15 cellular contexts compared by ENCODE assay signal in the genomic region with DNA sequence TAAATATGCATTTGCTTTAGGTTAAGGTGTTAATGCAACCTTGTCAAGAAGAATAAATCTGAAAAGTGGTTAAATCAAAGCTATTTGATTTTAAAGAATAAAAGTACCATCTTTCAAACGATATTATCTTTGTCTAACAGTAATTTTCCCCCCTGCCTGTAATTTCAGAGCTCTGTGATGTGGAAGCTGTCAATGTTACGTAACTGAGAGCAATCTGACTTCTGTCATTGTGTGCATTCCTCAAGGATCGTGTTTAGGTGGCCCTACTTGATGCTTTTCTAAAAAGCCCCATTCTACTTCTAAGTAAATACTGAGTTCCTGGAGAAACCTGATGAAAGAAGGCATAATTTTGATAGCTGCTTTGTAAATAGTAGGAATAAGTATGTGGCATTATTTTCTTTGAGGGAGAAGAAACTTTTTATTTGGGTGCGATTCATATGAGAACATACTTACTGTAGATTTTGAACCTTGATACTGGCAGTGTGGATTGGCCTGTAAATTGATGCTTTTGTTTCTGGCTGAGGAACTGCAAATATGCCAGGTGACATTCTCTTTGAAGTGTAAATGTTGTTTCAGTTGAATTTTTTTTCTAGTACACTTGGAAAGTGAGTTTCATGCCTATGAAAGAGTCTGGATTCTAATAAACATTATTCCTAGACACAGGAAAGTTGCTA.
DNase-seq lines count a peak whose midpoint lies in the region; ATAC-seq, FAIRE-seq and TF ChIP-seq lines count a peak whose summit lies in the region.
"Had no signal": no experiment of that assay in that cellular context is flagged by ENCODE, and none has a peak within 500 bp of the region (broad histone marks: within the 10 kb centered on the region; RNA-seq: fewer than 3 reads in every experiment).

No MANE protein-coding gene starts in this region.

- no peak for ATAC-seq in activated T-cell treated with anti-CD3 and anti-CD28 coated beads, Interleukin-2, amount 50 U/mL, for 72 hours (replicated peaks in 1 of 2)
- ATAC-seq in Right ventricle myocardium inferior, result no peak
- ATAC-seq: CD8-positive, alpha-beta T cell; GM12878; HCT116 had no signal

- no peak overlapping the region for H3K4me3 Mint-ChIP-seq in nephron
- H3K4me3 Mint-ChIP-seq in activated T-cell treated with anti-CD3 and anti-CD28 coated beads, Interleukin-2, amount 50 U/mL, for 72 hours, result no peak overlapping the region
- H3K4me3 Mint-ChIP-seq: CD14-positive monocyte; CD8-positive, alpha-beta T cell had no signal

- intact Hi-C loops in Right ventricle myocardium inferior (cut with DNase I), result no loop called here

- in situ Hi-C loops in G401 (cut with HindIII; ENCODE audit: low sequenced_read_pairs), result no loop called here

- no peak for TF ChIP-seq CTCF in nephron (IDR thresholded peaks at IDR 0.05; ENCODE audit: unreplicated experiment in 3 of 3)

- H3K36me3 Mint-ChIP-seq in nephron (ENCODE audit: low read depth), result no peaks in the 10 kb centered on the region
- no peaks in the 10 kb centered on the region for H3K36me3 Mint-ChIP-seq in activated T-cell treated with anti-CD3 and anti-CD28 coated beads, Interleukin-2, amount 50 U/mL, for 72 hours (ENCODE audit: insufficient read depth in 2 of 2)
- H3K36me3 Mint-ChIP-seq: CD14-positive monocyte; CD8-positive, alpha-beta T cell had no signal

- DNase-seq in DMS53 (lab: John Stamatoyannopoulos, UW) (peak; percentile 43), G401 (ENCODE audit: low spot score) (peak; percentile 49), SW480 (ENCODE audit: low spot score) (peak; percentile 8), Right ventricle myocardium inferior (ENCODE audit: missing footprints) (no peak), frontal cortex (ENCODE audit: low spot score in 2 of 2) (no peak)
- DNase-seq in activated T-cell treated with anti-CD3 and anti-CD28 coated beads, Interleukin-2, amount 50 U/mL, for 72 hours, result no peak
- DNase-seq: CD8-positive, alpha-beta T cell; COR-L47; GM23248 had no signal

- peak overlapping the region; percentile 9 to 34 (median 29) for H3K27ac Mint-ChIP-seq in nephron
- no peak overlapping the region for H3K27ac Mint-ChIP-seq in activated T-cell treated with anti-CD3 and anti-CD28 coated beads, Interleukin-2, amount 50 U/mL, for 72 hours
- H3K27ac Mint-ChIP-seq: CD14-positive monocyte; CD8-positive, alpha-beta T cell had no signal

- peaks cover 10% of the 10 kb centered on the region for H3K4me1 Mint-ChIP-seq in nephron
- H3K4me1 Mint-ChIP-seq in activated T-cell treated with anti-CD3 and anti-CD28 coated beads, Interleukin-2, amount 50 U/mL, for 72 hours (ENCODE audit: low read depth), result no peaks in the 10 kb centered on the region
- H3K4me1 Mint-ChIP-seq: CD14-positive monocyte had no signal

- no peak for FAIRE-seq in frontal cortex (lab: Jason Lieb, UNC)
- FAIRE-seq: GM12878, GM18507, H54 had no signal

- no peaks in the 10 kb centered on the region for H3K9me3 Mint-ChIP-seq in nephron
- peaks cover 5 to 10% of the 10 kb centered on the region in 2 donors for H3K9me3 Mint-ChIP-seq in activated T-cell treated with anti-CD3 and anti-CD28 coated beads, Interleukin-2, amount 50 U/mL, for 72 hours
- H3K9me3 Mint-ChIP-seq: CD8-positive, alpha-beta T cell had no signal

- H3K27me3 Mint-ChIP-seq in nephron (ENCODE audit: low read depth), result no peaks in the 10 kb centered on the region
- no peaks in the 10 kb centered on the region for H3K27me3 Mint-ChIP-seq in activated T-cell treated with anti-CD3 and anti-CD28 coated beads, Interleukin-2, amount 50 U/mL, for 72 hours (ENCODE audit: low read depth)

Comparison
In these comparisons a context has a peak if more than half of its experiments do, and no peak if none do; other contexts are left out.
1. DNase-seq: peak in DMS53 (single experiment), G401 (single experiment) and SW480 (single experiment); none in activated T-cell treated with anti-CD3 and anti-CD28 coated beads, Interleukin-2, amount 50 U/mL, for 72 hours (0 of 2), Right ventricle myocardium inferior (single experiment) and frontal cortex (0 of 2).